In the genomic region with DNA sequence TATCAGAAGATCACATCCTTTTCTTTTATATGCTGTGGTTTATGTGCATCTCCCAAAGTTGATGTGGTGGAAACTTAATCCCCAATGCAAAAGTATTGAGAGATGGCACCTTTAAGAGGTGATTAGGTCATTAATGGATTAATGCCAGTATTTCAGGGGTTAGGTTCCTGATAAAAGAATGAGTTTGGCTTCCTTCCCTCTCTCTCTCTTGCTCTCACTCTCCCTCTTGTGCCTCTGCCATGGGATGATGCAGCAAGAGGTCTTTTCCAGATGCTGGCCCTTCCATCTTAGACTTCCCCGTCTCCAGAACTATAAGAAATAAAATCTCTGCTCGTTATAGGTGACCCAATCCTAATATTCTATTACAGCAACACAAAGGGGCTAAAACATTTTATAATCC, we compare ENCODE assay signal across 28 cellular contexts.
A peak's percentile ranks its signal among the peaks of the same experiment; 100 is the strongest.
DNase-seq lines count a peak whose midpoint lies in the region; ATAC-seq and TF ChIP-seq lines count a peak whose summit lies in the region.
"Had no signal": no experiment of that assay in that cellular context is flagged by ENCODE, and none has a peak within 500 bp of the region (broad histone marks: within the 10 kb centered on the region; RNA-seq: fewer than 3 reads in every experiment).

No MANE protein-coding gene starts in this region.

- ATAC-seq in Right ventricle myocardium superior (ENCODE audit: poor library complexity) (peak; percentile 82), heart left ventricle (peak; percentile 40 to 81 (median 80)), aorta (ENCODE audit: low FRiP score) (peak; percentile 53)
- ATAC-seq: activated CD8-positive, alpha-beta T cell treated with anti-CD3 and anti-CD28 coated beads for 36 hours; naive thymus-derived CD8-positive, alpha-beta T cell; stimulated activated effector memory CD8-positive, alpha-beta T cell treated with anti-CD3 and anti-CD28 coated beads, Interleukin-12 subunit alpha, Interleukin-12 subunit beta, amount 100 ng/mL, for 72 hours; T-cell had no signal

- CTCF ChIA-PET in activated naive CD4-positive, alpha-beta T cell treated with anti-CD3 and anti-CD28 coated beads, Interleukin-2, amount 10 ng/mL, durations not matched to agents 7 days and 5 days (lab: Charles Lee) = no interaction called here

- in situ Hi-C loops in GM13977 (cut with MboI; ENCODE audit: low pct_unique_long_range_greater_than_20kb, low sequenced_read_pairs, unreplicated experiment) = no loop called here

- H3K27ac ChIP-seq in heart left ventricle (peak overlapping the region in 7 of 12 donors; percentile 29 to 72 (median 58)), aorta (ENCODE audit: low read depth in 1 of 2, low read length in 2 of 2) (peak overlapping the region in 1 of 2 donors; percentile 10)
- H3K27ac ChIP-seq: spleen had no signal

- no peak overlapping the region for H3K4me3 Mint-ChIP-seq in activated naive CD4-positive, alpha-beta T cell treated with anti-CD3 and anti-CD28 coated beads, Interleukin-2, amount 10 ng/mL, durations not matched to agents 7 days and 5 days
- H3K4me3 Mint-ChIP-seq: activated CD8-positive, alpha-beta T cell treated with anti-CD3 and anti-CD28 coated beads for 36 hours; CD8-positive, alpha-beta memory T cell; naive thymus-derived CD8-positive, alpha-beta T cell; stimulated activated effector memory CD8-positive, alpha-beta T cell treated with anti-CD3 and anti-CD28 coated beads, Interleukin-12 subunit alpha, Interleukin-12 subunit beta, amount 100 ng/mL, for 72 hours; T-cell had no signal

- peaks cover 23% of the 10 kb centered on the region for H3K36me3 Mint-ChIP-seq in activated naive CD4-positive, alpha-beta T cell treated with anti-CD3 and anti-CD28 coated beads, Interleukin-2, amount 10 ng/mL, durations not matched to agents 7 days and 5 days

- intact Hi-C loops in Right ventricle myocardium superior (cut with DNase I) (no loop called here), cardiac septum (cut with DNase I) (no loop called here), heart left ventricle (cut with DNase I) (no loop called here), aorta (cut with DNase I) (loop anchor here in 1 of 2 donors (10.0 kb wide), 1 partner anchor 88 kb away; the partner anchor contains the start of gene TTC27)

- H3K36me3 ChIP-seq in heart left ventricle = no peaks in the 10 kb centered on the region
- H3K36me3 ChIP-seq in aorta (ENCODE audit: control insufficient read depth in 1 of 2, insufficient read depth in 2 of 2, low read length in 1 of 2) = no peaks in the 10 kb centered on the region

- no peaks in the 10 kb centered on the region for H3K27me3 ChIP-seq in heart left ventricle
- no peaks in the 10 kb centered on the region for H3K27me3 ChIP-seq in aorta (ENCODE audit: control insufficient read depth in 1 of 2, insufficient read depth in 2 of 2, low read length in 1 of 2)
- H3K27me3 ChIP-seq: spleen had no signal

- no peaks in the 10 kb centered on the region for H3K4me1 Mint-ChIP-seq in activated naive CD4-positive, alpha-beta T cell treated with anti-CD3 and anti-CD28 coated beads, Interleukin-2, amount 10 ng/mL, durations not matched to agents 7 days and 5 days

- peaks cover 2% of the 10 kb centered on the region for H3K9me3 Mint-ChIP-seq in activated naive CD4-positive, alpha-beta T cell treated with anti-CD3 and anti-CD28 coated beads, Interleukin-2, amount 10 ng/mL, durations not matched to agents 7 days and 5 days

- WGBS in heart left ventricle, 4 donors = 8 to 46% (median 16%) methylated on average over 2 of the region's 2 CpGs
- WGBS in aorta, 2 donors = 6 to 7% methylated on average over 2 of the region's 2 CpGs

- DNase-seq in Right ventricle myocardium superior (no peak), cardiac septum (ENCODE audit: low spot score) (no peak), cardiac fibroblast (ENCODE audit: low read depth in 2 of 2) (peak; percentile 62 to 82), heart left ventricle (peak in 4 of 5 donors; percentile 29 to 72 (median 42)), aorta (no peak), KG1 (lab: John Stamatoyannopoulos, UW) (no peak), GM13977 (ENCODE audit: low spot score) (no peak)
- no peak for DNase-seq in activated naive CD4-positive, alpha-beta T cell treated with anti-CD3 and anti-CD28 coated beads, Interleukin-2, amount 10 ng/mL, durations not matched to agents 7 days and 5 days
- DNase-seq: 8988T; activated CD4-positive, alpha-beta T cell treated with anti-CD3 and anti-CD28 coated beads for 1 hour; activated CD8-positive, alpha-beta T cell treated with anti-CD3 and anti-CD28 coated beads for 36 hours; activated effector memory CD4-positive, alpha-beta T cell treated with Interleukin-2 at 50 U/mL for 16 hours; activated T-cell treated with anti-CD3 and anti-CD28 coated beads for 4 hours; AML-193; CD8-positive, alpha-beta memory T cell; DMS79; HCEC 1CT; naive thymus-derived CD8-positive, alpha-beta T cell; NCI-H1417; NCI-H2107; NCI-H524; NK-92 treated with Interleukin-12 subunit alpha and Interleukin-12 subunit beta, amount 100 ng/mL, for 24 hours; retina; SIG-M5; spleen; stimulated activated CD4-positive, alpha-beta T cell treated with anti-CD3 and anti-CD28 coated beads, Interleukin-2, amount 100 ng/mL, for 48 hours; T-cell had no signal

- no peak for TF ChIP-seq CTCF in cardiac fibroblast (IDR thresholded peaks at IDR 0.05; ENCODE audit: low read depth, low read length)
- no peak for TF ChIP-seq CTCF in heart left ventricle (IDR thresholded peaks at IDR 0.05)
- no peak for TF ChIP-seq CTCF in GM13977 (IDR thresholded peaks at IDR 0.05; ENCODE audit: extremely low read depth, insufficient read depth, missing control alignments)

- peaks cover 0 to 57% (median 31%) of the 10 kb centered on the region in 12 donors for H3K4me1 ChIP-seq in heart left ventricle
- H3K4me1 ChIP-seq in aorta (ENCODE audit: control insufficient read depth in 1 of 2, insufficient read depth in 2 of 2, low read length in 2 of 2) = peaks cover 4 to 10% of the 10 kb centered on the region in 2 donors

- peaks cover 0 to 7% (median 0%) of the 10 kb centered on the region in 12 donors for H3K9me3 ChIP-seq in heart left ventricle
- no peaks in the 10 kb centered on the region for H3K9me3 ChIP-seq in aorta (ENCODE audit: control insufficient read depth, low read length)

- no peaks in the 10 kb centered on the region for H3K27me3 Mint-ChIP-seq in activated naive CD4-positive, alpha-beta T cell treated with anti-CD3 and anti-CD28 coated beads, Interleukin-2, amount 10 ng/mL, durations not matched to agents 7 days and 5 days
- H3K27me3 Mint-ChIP-seq: activated CD8-positive, alpha-beta T cell treated with anti-CD3 and anti-CD28 coated beads for 36 hours; CD8-positive, alpha-beta memory T cell; naive thymus-derived CD8-positive, alpha-beta T cell; T-cell had no signal

- no peak for TF ChIP-seq POLR2A in heart left ventricle (IDR thresholded peaks at IDR 0.05)

- no peak overlapping the region for H3K27ac Mint-ChIP-seq in activated naive CD4-positive, alpha-beta T cell treated with anti-CD3 and anti-CD28 coated beads, Interleukin-2, amount 10 ng/mL, durations not matched to agents 7 days and 5 days
- H3K27ac Mint-ChIP-seq: activated CD8-positive, alpha-beta T cell treated with anti-CD3 and anti-CD28 coated beads for 36 hours; naive thymus-derived CD8-positive, alpha-beta T cell; stimulated activated effector memory CD8-positive, alpha-beta T cell treated with anti-CD3 and anti-CD28 coated beads, Interleukin-12 subunit alpha, Interleukin-12 subunit beta, amount 100 ng/mL, for 72 hours; T-cell had no signal

- H3K4me3 ChIP-seq in cardiac fibroblast (replicated peaks in 1 of 2; ENCODE audit: low read depth in 2 of 2, low read length in 2 of 2) (no peak overlapping the region), heart left ventricle (no peak overlapping the region), aorta (ENCODE audit: low read length in 2 of 2) (no peak overlapping the region)
- H3K4me3 ChIP-seq: spleen had no signal

Comparison
In these comparisons a context has a peak if more than half of its experiments do, and no peak if none do; other contexts are left out.
1. DNase-seq: peak in cardiac fibroblast (2 of 2) and heart left ventricle (4 of 5); none in Right ventricle myocardium superior (single experiment), cardiac septum (single experiment), aorta (0 of 2), activated naive CD4-positive, alpha-beta T cell treated with anti-CD3 and anti-CD28 coated beads, Interleukin-2, amount 10 ng/mL, durations not matched to agents 7 days and 5 days (single experiment), KG1 (single experiment) and GM13977 (single experiment).
2. Peak in every context shown above with its lines, with median percentiles within 50 percentile points of each other: ATAC-seq.